Comparison of ENCODE assay signal across 12 cellular contexts in the genomic region with DNA sequence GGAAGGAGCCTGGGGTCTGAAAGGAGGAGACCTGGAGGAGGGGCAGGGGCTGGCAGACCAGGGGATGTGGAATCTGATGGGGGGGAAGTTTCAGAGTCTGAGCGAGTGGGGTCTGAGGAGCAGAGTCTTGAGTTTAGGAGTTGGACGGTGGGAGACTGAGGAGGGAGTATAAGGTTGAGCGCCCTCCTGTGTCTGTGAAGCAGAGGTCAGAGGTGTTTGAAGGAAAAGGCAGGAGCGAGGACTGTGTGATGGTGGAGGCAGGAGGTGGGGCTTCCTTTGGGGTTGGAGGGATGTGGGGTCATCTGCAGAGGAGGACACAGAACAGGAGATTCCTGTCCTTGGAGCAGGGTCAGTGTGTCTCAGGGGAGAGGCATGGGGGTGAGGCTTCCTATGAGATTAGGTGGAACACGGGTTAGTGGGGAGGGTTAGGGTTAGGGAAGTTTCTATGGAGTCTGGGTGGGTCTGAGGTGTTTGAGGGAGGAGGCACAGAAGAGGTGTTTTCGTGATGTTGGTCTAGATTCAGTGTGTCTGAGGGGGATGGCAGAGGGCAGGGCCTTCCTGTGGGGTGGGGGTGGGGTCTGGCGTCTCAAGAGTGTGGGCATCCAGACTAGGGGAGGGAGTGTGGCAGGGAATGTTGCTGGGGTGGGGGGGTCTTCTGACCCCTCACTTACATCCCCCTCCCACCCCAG. TPM values are rescaled to one million over a fixed set of nuclear protein-coding genes. Genes with fewer than 3 reads are reported as not detected.
A peak's percentile ranks its signal among the peaks of the same experiment; 100 is the strongest.
DNase-seq lines count a peak whose midpoint lies in the region; ATAC-seq and TF ChIP-seq lines count a peak whose summit lies in the region.
"Had no signal": no experiment of that assay in that cellular context is flagged by ENCODE, and none has a peak within 500 bp of the region (broad histone marks: within the 10 kb centered on the region; RNA-seq: fewer than 3 reads in every experiment).

No MANE protein-coding gene starts in this region.

- H3K4me3 ChIP-seq in HUES48 (ENCODE audit: low read depth, low read length) (no peak overlapping the region), WERI-Rb-1 (ENCODE audit: low read depth, low read length) (no peak overlapping the region), body of pancreas (no peak overlapping the region)

- peak; percentile 44 for TF ChIP-seq CTCF in GM10248 (IDR thresholded peaks at IDR 0.05; ENCODE audit: control extremely low read depth, extremely low read depth, low read depth, missing control alignments)
- TF ChIP-seq CTCF in WERI-Rb-1 (IDR thresholded peaks at IDR 0.05; ENCODE audit: low read depth, low read length): peak; percentile 67
- no peak for TF ChIP-seq CTCF in nephron progenitor cell (IDR thresholded peaks at IDR 0.05)
- TF ChIP-seq CTCF in body of pancreas (IDR thresholded peaks at IDR 0.05): no peak

- WGBS in body of pancreas, 2 donors: 45% methylated on average over 7 of the region's 7 CpGs

- intact Hi-C loops in body of pancreas (cut with DNase I): no loop called here

- no peak for TF ChIP-seq POLR2A in body of pancreas (IDR thresholded peaks at IDR 0.05)

- DNase-seq in GM10248 (ENCODE audit: extremely low spot score) (peak; percentile 55), WERI-Rb-1 (peak; percentile 43), nephron progenitor cell (peak; percentile 35), body of pancreas (no peak)
- DNase-seq in activated CD4-positive, alpha-beta T cell treated with anti-CD3 and anti-CD28 coated beads, Interleukin-2, amount 50 U/mL, for 1 hour: no peak
- DNase-seq: activated CD4-positive, alpha-beta T cell treated with anti-CD3 and anti-CD28 coated beads, Interleukin-2, amount 50 U/mL, for 4 hours; foreskin melanocyte; midbrain; NK-92 treated with Interleukin-12 subunit alpha and Interleukin-12 subunit beta, amount 100 ng/mL, for 24 hours; small intestine had no signal

- H3K27ac ChIP-seq in HUES48 (ENCODE audit: low read depth, low read length) (no peak overlapping the region), WERI-Rb-1 (0 out of 2 replicates have a peak overlapping the region, but pooled peaks have one; percentile 24), body of pancreas (no peak overlapping the region)

- CTCF ChIA-PET in GM10248 (lab: Yijun Ruan, JAX): no interaction called here

- peaks cover 9% of the 10 kb centered on the region for H3K27me3 Mint-ChIP-seq in nephron progenitor cell (ENCODE audit: low read depth, poor library complexity)

- peak overlapping the region; percentile 43 for H3K4me3 Mint-ChIP-seq in nephron progenitor cell

- ATAC-seq in body of pancreas (no peak), HG03457 (IDR thresholded peaks at IDR 0.05; ENCODE audit: unreplicated experiment) (no peak)

- H3K9ac ChIP-seq in HUES48 (ENCODE audit: low read depth, low read length): 0 out of 2 replicates have a peak overlapping the region, but pooled peaks have one; percentile 12

- H3K4me1 Mint-ChIP-seq in nephron progenitor cell: peaks cover 22% of the 10 kb centered on the region

- H3K9me3 ChIP-seq in HUES48 (ENCODE audit: control insufficient read depth, insufficient read depth, low read length): no peaks in the 10 kb centered on the region
- H3K9me3 ChIP-seq in WERI-Rb-1 (ENCODE audit: severe bottlenecking): no peaks in the 10 kb centered on the region
- no peaks in the 10 kb centered on the region for H3K9me3 ChIP-seq in body of pancreas

- no peaks in the 10 kb centered on the region for H3K9me3 Mint-ChIP-seq in nephron progenitor cell

- POLR2A ChIA-PET in GM10248 (lab: Yijun Ruan, JAX): no interaction called here

- H3K4me1 ChIP-seq in HUES48 (ENCODE audit: control insufficient read depth, insufficient read depth, low read length) (no peaks in the 10 kb centered on the region), body of pancreas (no peaks in the 10 kb centered on the region)

- H3K36me3 Mint-ChIP-seq in nephron progenitor cell (ENCODE audit: low read depth): peaks cover 4% of the 10 kb centered on the region

- no peaks in the 10 kb centered on the region for H3K27me3 ChIP-seq in HUES48 (ENCODE audit: control insufficient read depth, insufficient read depth, low read length)
- H3K27me3 ChIP-seq in WERI-Rb-1 (ENCODE audit: insufficient read depth, low read depth, severe bottlenecking): no peaks in the 10 kb centered on the region
- H3K27me3 ChIP-seq in body of pancreas: no peaks in the 10 kb centered on the region

- H3K36me3 ChIP-seq in HUES48 (ENCODE audit: control insufficient read depth, insufficient read depth, low read length) (peaks cover 38% of the 10 kb centered on the region), WERI-Rb-1 (no peaks in the 10 kb centered on the region), body of pancreas (replicated peaks in 1 of 2; ENCODE audit: insufficient read depth in 1 of 2, low read depth in 2 of 2) (no peaks in the 10 kb centered on the region)

- peak overlapping the region; percentile 71 for H3K27ac Mint-ChIP-seq in nephron progenitor cell

RNA-seq across cellular contexts. Expression of a gene that starts 8.3 kb away (rescaled TPM):
- total RNA-seq in body of pancreas: 1 to 10 TPM in 1 of 2 donors, under 1 TPM in 1; 0.33 to 1.0 TPM

RNA-seq across cellular contexts. Expression of a gene that starts 15.8 kb away (rescaled TPM):
- 1 to 10 TPM; 1.6 to 4.6 TPM for total RNA-seq in body of pancreas

RNA-seq across cellular contexts. Expression of a gene that starts 38.9 kb away (rescaled TPM):
- total RNA-seq in body of pancreas: 10 to 100 TPM; 24.9 to 51.4 TPM

RNA-seq across cellular contexts. Expression of a gene that starts 53.3 kb away (rescaled TPM):
- total RNA-seq in body of pancreas: under 1 TPM; under 0.01 to 0.52 TPM

RNA-seq across cellular contexts. Expression of a gene that starts 54.0 kb away (rescaled TPM):
- total RNA-seq in body of pancreas: under 1 TPM in 1 of 2 donors, not detected in 1; 0.78 TPM

Comparison
In these comparisons a context has a peak if more than half of its experiments do, and no peak if none do; other contexts are left out.
1. DNase-seq: peak in GM10248 (single experiment), WERI-Rb-1 (single experiment) and nephron progenitor cell (single experiment); none in body of pancreas (0 of 4) and activated CD4-positive, alpha-beta T cell treated with anti-CD3 and anti-CD28 coated beads, Interleukin-2, amount 50 U/mL, for 1 hour (single experiment).
2. CTCF ChIP-seq: peak in GM10248 (single experiment) and WERI-Rb-1 (single experiment); none in nephron progenitor cell (single experiment) and body of pancreas (0 of 7).